In genomic region chr10:47021850-47022249, GRCh38 we compare ENCODE assay signal across 20 cellular contexts.
DNase-seq lines count a peak whose midpoint lies in the region; ATAC-seq, FAIRE-seq and TF ChIP-seq lines count a peak whose summit lies in the region.
"Had no signal": no experiment of that assay in that cellular context is flagged by ENCODE, and none has a peak within 500 bp of the region (broad histone marks: within the 10 kb centered on the region; RNA-seq: fewer than 3 reads in every experiment).

No MANE protein-coding gene starts in this region.

- H4K20me1 ChIP-seq in K562 (replicated peaks; ENCODE audit: control insufficient read depth, insufficient read depth, low read length) = peaks cover 8% of the 10 kb centered on the region; the same call in 1 of the 2 replicates

- no peaks in the 10 kb centered on the region for H3K9me1 ChIP-seq in K562 (ENCODE audit: control insufficient read depth, insufficient read depth, low read length)

- H3K27ac ChIP-seq in K562 (ENCODE audit: extremely low read depth, low read depth, low read length) = no peak overlapping the region
- H3K27ac ChIP-seq: C4-2B, parathyroid adenoma, stomach, upper lobe of right lung had no signal

- TF ChIP-seq EP300 in K562 (IDR thresholded peaks at IDR 0.05; ENCODE audit: low read length) = no peak

- H3K4me2 ChIP-seq in K562 (ENCODE audit: insufficient read depth, low read length) = no peak overlapping the region

- H3K9me3 Mint-ChIP-seq in activated T-cell treated with anti-CD3 and anti-CD28 coated beads, Interleukin-2, amount 50 U/mL, for 24 hours = no peaks in the 10 kb centered on the region
- no peaks in the 10 kb centered on the region for H3K9me3 Mint-ChIP-seq in activated T-cell treated with anti-CD3 and anti-CD28 coated beads, Interleukin-2, amount 50 U/mL, for 4 hours
- H3K9me3 Mint-ChIP-seq: activated naive CD4-positive, alpha-beta T cell treated with anti-CD3 and anti-CD28 coated beads, Interleukin-2, amount 50 U/mL, for 24 hours; memory B cell; naive B cell had no signal

- H3K4me1 ChIP-seq in K562 (replicated peaks in 1 of 2; ENCODE audit: control insufficient read depth in 2 of 2, insufficient read depth in 2 of 2, low read length in 2 of 2) = peaks cover 3 to 7% of the 10 kb centered on the region in 2 experiments; a peak in 1 of 5 replicates
- no peaks in the 10 kb centered on the region for H3K4me1 ChIP-seq in BE2C
- H3K4me1 ChIP-seq: parathyroid adenoma, stomach, upper lobe of right lung had no signal

- intact Hi-C loops in K562 (cut with micrococcal nuclease) = no loop called here

- no peak for TF ChIP-seq POLR2A in K562 (conservative IDR thresholded peaks at IDR 0.05)

- H3K4me3 Mint-ChIP-seq in activated T-cell treated with anti-CD3 and anti-CD28 coated beads, Interleukin-2, amount 50 U/mL, for 24 hours = no peak overlapping the region
- no peak overlapping the region for H3K4me3 Mint-ChIP-seq in activated T-cell treated with anti-CD3 and anti-CD28 coated beads, Interleukin-2, amount 50 U/mL, for 4 hours
- H3K4me3 Mint-ChIP-seq: activated naive CD4-positive, alpha-beta T cell treated with anti-CD3 and anti-CD28 coated beads, Interleukin-2, amount 50 U/mL, for 24 hours; memory B cell; naive B cell had no signal

- H3K36me3 Mint-ChIP-seq in activated T-cell treated with anti-CD3 and anti-CD28 coated beads, Interleukin-2, amount 50 U/mL, for 24 hours (ENCODE audit: low read depth) = no peaks in the 10 kb centered on the region
- no peaks in the 10 kb centered on the region for H3K36me3 Mint-ChIP-seq in activated T-cell treated with anti-CD3 and anti-CD28 coated beads, Interleukin-2, amount 50 U/mL, for 4 hours (ENCODE audit: insufficient read depth)
- H3K36me3 Mint-ChIP-seq: activated naive CD4-positive, alpha-beta T cell treated with anti-CD3 and anti-CD28 coated beads, Interleukin-2, amount 50 U/mL, for 24 hours; memory B cell; naive B cell had no signal

- H3K9me3 ChIP-seq in K562 (replicated peaks; ENCODE audit: control insufficient read depth, insufficient read depth, low read depth, low read length) (no peaks in the 10 kb centered on the region), BE2C (no peaks in the 10 kb centered on the region)
- H3K9me3 ChIP-seq: stomach, upper lobe of right lung had no signal

- no peak overlapping the region for H3K4me3 ChIP-seq in H7 (ENCODE audit: insufficient read depth, low read depth, low read length)
- no peak overlapping the region for H3K4me3 ChIP-seq in K562
- H3K4me3 ChIP-seq in retinal pigment epithelial cell (ENCODE audit: low read length) = no peak overlapping the region
- H3K4me3 ChIP-seq in BE2C (ENCODE audit: low read depth, low read length) = no peak overlapping the region
- H3K4me3 ChIP-seq: stomach, upper lobe of right lung had no signal

- CTCF ChIA-PET in K562 (lab: Yijun Ruan, JAX; ENCODE audit: low intra/inter-chr PET ratio) = no interaction called here

- H3K79me2 ChIP-seq in K562 (ENCODE audit: control insufficient read depth, insufficient read depth, low read length) = no peaks in the 10 kb centered on the region
- H3K79me2 ChIP-seq: parathyroid adenoma had no signal

- H2AFZ ChIP-seq in K562 (ENCODE audit: low read depth, low read length) = no peak overlapping the region
- H2AFZ ChIP-seq: parathyroid adenoma had no signal

- no TSS peak for BruUV-seq in K562 (replicated peaks; lab: Mats Ljungman, UMichigan)

- DNase-seq in activated T-cell treated with anti-CD3 and anti-CD28 coated beads, Interleukin-2, amount 50 U/mL, for 24 hours = peak; percentile 7
- no peak for DNase-seq in activated T-cell treated with anti-CD3 and anti-CD28 coated beads, Interleukin-2, amount 50 U/mL, for 4 hours
- DNase-seq in H7 (peak; percentile 32), K562 (ENCODE audit: extremely low read depth in 1 of 4, low spot score in 3 of 4) (no peak), retinal pigment epithelial cell (ENCODE audit: low read depth) (no peak), AML-193 (lab: John Stamatoyannopoulos, UW) (no peak), BE2C (no peak)
- DNase-seq: foreskin melanocyte; kidney; naive B cell; NCI-H187; NCI-H226; stimulated activated CD4-positive, alpha-beta T cell treated with anti-CD3 and anti-CD28 coated beads, Interleukin-4, amount 100 ng/mL, for 1 hour; upper lobe of right lung had no signal

- no peak for ATAC-seq in activated T-cell treated with anti-CD3 and anti-CD28 coated beads, Interleukin-2, amount 50 U/mL, for 4 hours
- no peak for ATAC-seq in K562
- ATAC-seq in SK-N-SH treated with all-trans-retinoic acid at 6 μM for 48 hours = no peak

- H3K27ac Mint-ChIP-seq in activated T-cell treated with anti-CD3 and anti-CD28 coated beads, Interleukin-2, amount 50 U/mL, for 24 hours = no peak overlapping the region
- H3K27ac Mint-ChIP-seq: activated naive CD4-positive, alpha-beta T cell treated with anti-CD3 and anti-CD28 coated beads, Interleukin-2, amount 50 U/mL, for 24 hours; memory B cell; naive B cell had no signal

- H3K4me1 Mint-ChIP-seq in activated T-cell treated with anti-CD3 and anti-CD28 coated beads, Interleukin-2, amount 50 U/mL, for 24 hours (ENCODE audit: low read depth) = peaks cover 3% of the 10 kb centered on the region
- peaks cover 4% of the 10 kb centered on the region for H3K4me1 Mint-ChIP-seq in activated T-cell treated with anti-CD3 and anti-CD28 coated beads, Interleukin-2, amount 50 U/mL, for 4 hours (ENCODE audit: low read depth)

- H3K36me3 ChIP-seq in H7 (replicated peaks; ENCODE audit: control insufficient read depth, insufficient read depth, low read length) = no peaks in the 10 kb centered on the region
- no peaks in the 10 kb centered on the region for H3K36me3 ChIP-seq in K562 (ENCODE audit: control insufficient read depth, insufficient read depth, low read length)
- H3K36me3 ChIP-seq in BE2C = no peaks in the 10 kb centered on the region
- H3K36me3 ChIP-seq: stomach, upper lobe of right lung had no signal

- peaks cover 7% of the 10 kb centered on the region for H3K27me3 Mint-ChIP-seq in activated T-cell treated with anti-CD3 and anti-CD28 coated beads, Interleukin-2, amount 50 U/mL, for 24 hours
- H3K27me3 Mint-ChIP-seq in activated T-cell treated with anti-CD3 and anti-CD28 coated beads, Interleukin-2, amount 50 U/mL, for 4 hours (ENCODE audit: low read depth) = no peaks in the 10 kb centered on the region
- H3K27me3 Mint-ChIP-seq: activated naive CD4-positive, alpha-beta T cell treated with anti-CD3 and anti-CD28 coated beads, Interleukin-2, amount 50 U/mL, for 24 hours had no signal

- in situ Hi-C loops in K562 (cut with MboI) = no loop called here

- TF ChIP-seq CTCF in K562 (IDR thresholded peaks at IDR 0.05 in 2 of 3, conservative IDR thresholded peaks at IDR 0.05 in 1 of 3; ENCODE audit: insufficient read depth in 2 of 3, low read depth in 1 of 3, low read length in 3 of 3) = peak; percentile 12 to 50 (median 23); a peak in 2 of 6 replicates
- peak; percentile 15 for TF ChIP-seq CTCF in retinal pigment epithelial cell (conservative IDR thresholded peaks at IDR 0.05; ENCODE audit: low read depth, low read length)
- TF ChIP-seq CTCF in BE2C (IDR thresholded peaks at IDR 0.05; ENCODE audit: low read depth, low read length) = no peak

- 0% methylated on average over 6 of the region's 6 CpGs for WGBS in K562 (ENCODE audit: insufficient coverage, low coverage, missing lambda C conversion rate)

- no peak for TF ChIP-seq RAD21 in K562 (CRISPR knock-in tag; conservative IDR thresholded peaks at IDR 0.05 in 1 of 2, IDR thresholded peaks at IDR 0.05 in 1 of 2)

- FAIRE-seq in K562 (lab: Jason Lieb, UNC) = no peak
- FAIRE-seq: kidney had no signal

- no peak overlapping the region for H3K9ac ChIP-seq in K562 (ENCODE audit: insufficient read depth in 1 of 2, low read depth in 2 of 2, low read length in 2 of 2)
- H3K9ac ChIP-seq: parathyroid adenoma had no signal

- POLR2A ChIA-PET in K562 (lab: Yijun Ruan, JAX) = interaction anchor here (1.1 kb wide), 1 partner anchor 10 kb away, joined by 6 read pairs; no protein-coding TSS in a partner anchor

- H3K27me3 ChIP-seq in H7 (ENCODE audit: control insufficient read depth, insufficient read depth, low read length) = no peaks in the 10 kb centered on the region
- H3K27me3 ChIP-seq in K562 (ENCODE audit: control insufficient read depth in 2 of 2, insufficient read depth in 2 of 2, low read length in 2 of 2) = peaks cover 0 to 28% of the 10 kb centered on the region in 2 experiments; a peak in 2 of 5 replicates
- no peaks in the 10 kb centered on the region for H3K27me3 ChIP-seq in BE2C
- H3K27me3 ChIP-seq: stomach, upper lobe of right lung had no signal

TF ChIP-seq in K562, 482 proteins besides CTCF, POLR2A, EP300 and RAD21 (continues in another document):
- no peak for TF ChIP-seq SMARCA5 (IDR thresholded peaks at IDR 0.05)
- TF ChIP-seq SP1 (CRISPR knock-in tag; IDR thresholded peaks at IDR 0.05) = no peak
- no peak for TF ChIP-seq CCAR2 (IDR thresholded peaks at IDR 0.05; ENCODE audit: low read depth, low read length)
- no peak for TF ChIP-seq ZNF324 (CRISPR knock-in tag; IDR thresholded peaks at IDR 0.05)
- TF ChIP-seq SREBF2 (CRISPR knock-in tag; IDR thresholded peaks at IDR 0.05) = no peak
- no peak for TF ChIP-seq NEUROD1 (IDR thresholded peaks at IDR 0.05; ENCODE audit: borderline replicate concordance, low read depth, low read length, partially characterized antibody)
- no peak for TF ChIP-seq ZNF212 (CRISPR knock-in tag; IDR thresholded peaks at IDR 0.05)
- TF ChIP-seq TCF7L2 (IDR thresholded peaks at IDR 0.05; ENCODE audit: low read depth, low read length) = no peak
- TF ChIP-seq ILF3 (IDR thresholded peaks at IDR 0.05; ENCODE audit: borderline replicate concordance) = no peak
- TF ChIP-seq ZNF274 (IDR thresholded peaks at IDR 0.05; ENCODE audit: borderline replicate concordance, low read depth, low read length) = no peak
- no peak for TF ChIP-seq HOXB6 (CRISPR knock-in tag; IDR thresholded peaks at IDR 0.05; ENCODE audit: borderline replicate concordance)
- no peak for TF ChIP-seq MTA2 (IDR thresholded peaks at IDR 0.05; ENCODE audit: low read depth)

TF ChIP-seq in SK-N-SH treated with all-trans-retinoic acid at 6 μM for 48 hours, 23 proteins besides CTCF, POLR2A, EP300 and RAD21 (continues in another document):
- no peak for TF ChIP-seq GLIS3 (CRISPR knock-in tag; IDR thresholded peaks at IDR 0.05)
- TF ChIP-seq POU6F1 (CRISPR knock-in tag; IDR thresholded peaks at IDR 0.05; ENCODE audit: borderline replicate concordance, low read depth) = no peak
- no peak for TF ChIP-seq TCF4 (CRISPR knock-in tag; IDR thresholded peaks at IDR 0.05; ENCODE audit: borderline replicate concordance)
- TF ChIP-seq OSR1 (CRISPR knock-in tag; IDR thresholded peaks at IDR 0.05) = no peak

Comparison
In these comparisons a context has a peak if more than half of its experiments do, and no peak if none do; other contexts are left out.
1. DNase-seq: peak in activated T-cell treated with anti-CD3 and anti-CD28 coated beads, Interleukin-2, amount 50 U/mL, for 24 hours (single experiment) and H7 (single experiment); none in activated T-cell treated with anti-CD3 and anti-CD28 coated beads, Interleukin-2, amount 50 U/mL, for 4 hours (single experiment), K562 (0 of 4), retinal pigment epithelial cell (single experiment), AML-193 (0 of 2) and BE2C (single experiment).